1 cellular context compared by ENCODE assay signal in the genomic region with DNA sequence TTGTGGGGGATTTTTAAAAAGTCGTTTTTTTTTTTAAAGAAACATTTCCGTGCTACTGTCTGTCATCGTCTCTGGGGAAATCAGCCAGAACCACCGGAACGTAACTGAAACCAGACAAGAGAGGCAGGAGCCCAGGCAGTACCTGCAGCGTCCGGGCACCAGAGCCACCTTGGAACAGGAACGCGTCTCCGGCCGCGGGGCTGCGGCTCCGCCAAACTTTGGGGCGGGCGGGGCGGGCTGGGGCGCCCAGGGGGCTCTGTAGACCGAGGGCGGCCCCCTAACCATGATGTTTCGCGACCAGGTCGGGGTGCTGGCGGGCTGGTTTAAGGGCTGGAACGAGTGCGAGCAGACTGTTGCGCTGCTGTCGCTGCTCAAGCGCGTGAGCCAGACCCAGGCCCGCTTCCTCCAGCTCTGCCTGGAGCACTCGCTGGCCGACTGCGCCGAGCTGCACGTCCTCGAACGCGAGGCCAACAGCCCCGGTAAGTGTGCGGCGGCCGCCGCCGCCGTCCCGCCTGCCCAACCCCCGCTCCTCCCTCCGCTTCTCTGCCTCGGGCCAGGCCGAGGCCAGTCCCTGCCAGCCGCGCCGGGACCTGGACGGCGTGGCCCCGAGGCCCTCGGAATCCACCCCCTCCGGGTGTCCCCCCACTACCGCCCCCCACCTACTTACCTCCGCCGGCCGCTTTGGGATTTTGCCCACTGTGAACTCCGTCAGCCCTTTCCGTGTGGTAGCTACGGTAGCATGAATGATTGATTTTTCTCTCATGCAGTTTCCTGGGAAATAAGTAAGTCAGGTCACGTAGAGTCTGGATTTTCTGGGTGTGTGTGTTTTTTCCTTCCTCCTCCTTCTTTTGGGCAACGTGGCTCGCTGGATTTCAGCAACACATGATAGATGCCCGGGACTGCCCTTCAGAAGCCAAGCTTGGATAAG.
TF ChIP-seq lines count a peak whose summit lies in the region.

No MANE protein-coding gene starts in this region.

TF ChIP-seq in SK-N-SH, 30 proteins besides CTCF, POLR2A, EP300 and RAD21:
- TF ChIP-seq SMC3 (IDR thresholded peaks at IDR 0.05; ENCODE audit: low read depth, low read length) (peak; percentile 11; the same call in 1 of the 2 replicates), POLR2AphosphoS5 (IDR thresholded peaks at IDR 0.05; ENCODE audit: low read depth, low read length) (no peak)
